8 cellular contexts compared by ENCODE assay signal in genomic region chr9:124415852-124416484, GRCh38. TPM values are rescaled to one million over a fixed set of nuclear protein-coding genes. Genes with fewer than 3 reads are reported as not detected.
A peak's percentile ranks its signal among the peaks of the same experiment; 100 is the strongest.
DNase-seq lines count a peak whose midpoint lies in the region; ATAC-seq, FAIRE-seq and TF ChIP-seq lines count a peak whose summit lies in the region.

No MANE protein-coding gene starts in this region.

- DNase-seq in BJ (ENCODE audit: low read depth) (no peak), HFFc6 (no peak), GM12878 (ENCODE audit: low read depth, low spot score) (no peak), EL (no peak), caudate nucleus (lab: John Stamatoyannopoulos, UW) (no peak), NCI-H2029 (lab: John Stamatoyannopoulos, UW) (no peak)
- DNase-seq in naive thymus-derived CD4-positive, alpha-beta T cell: no peak

- H4K20me1 ChIP-seq in GM12878 (ENCODE audit: control insufficient read depth, insufficient read depth): no peaks in the 10 kb centered on the region

- SMC1A ChIA-PET in GM12878 (lab: Charles Lee; ENCODE audit: uncharacterized antibody, unreplicated experiment): interaction anchor here (1.5 kb wide), 1 partner anchor 25 kb away, joined by 3 read pairs; no protein-coding TSS in a partner anchor

- in situ Hi-C loops in GM12878 (cut with MboI): no loop called here

- peaks cover 9% of the 10 kb centered on the region for H3K4me1 ChIP-seq in GM12878 (ENCODE audit: control insufficient read depth, insufficient read depth, low read length)
- H3K4me1 ChIP-seq in naive thymus-derived CD4-positive, alpha-beta T cell (ENCODE audit: control insufficient read depth in 2 of 2, insufficient read depth in 2 of 2, low read length in 2 of 2): peaks cover 13 to 18% of the 10 kb centered on the region in 2 donors

- no TSS peak for BruUV-seq in GM12878 (replicated peaks; lab: Mats Ljungman, UMichigan)

- H3K9me3 Mint-ChIP-seq in HFFc6: peaks cover 4% of the 10 kb centered on the region
- H3K9me3 Mint-ChIP-seq in naive thymus-derived CD4-positive, alpha-beta T cell: peaks cover 0 to 5% (median 2%) of the 10 kb centered on the region in 11 donors

- CTCF ChIA-PET in BJ (lab: Yijun Ruan, JAX) (interaction anchor here (2.2 to 9.7 kb wide), 2 partner anchors 15 to 120 kb away, joined by 8 to 130 read pairs; no protein-coding TSS in a partner anchor), GM12878 (lab: Yijun Ruan, JAX) (interaction anchor here (0.6 to 3.3 kb wide), 6 partner anchors 9 to 289 kb away, joined by 3 to 11 read pairs (median 3); no protein-coding TSS in a partner anchor)
- CTCF ChIA-PET in naive thymus-derived CD4-positive, alpha-beta T cell (lab: Charles Lee): interaction anchor here (1.0 kb wide), 1 partner anchor 122 kb away, joined by 3 read pairs; no protein-coding TSS in a partner anchor

- no peak for FAIRE-seq in GM12878 (lab: Jason Lieb, UNC)

- H3K27me3 ChIP-seq in BJ (ENCODE audit: control insufficient read depth, insufficient read depth, low read length) (no peaks in the 10 kb centered on the region), GM12878 (replicated peaks in 1 of 2; ENCODE audit: control insufficient read depth in 2 of 2, insufficient read depth in 2 of 2, low read length in 1 of 2) (no peaks in the 10 kb centered on the region)
- H3K27me3 ChIP-seq in naive thymus-derived CD4-positive, alpha-beta T cell (ENCODE audit: control insufficient read depth in 2 of 2, insufficient read depth in 2 of 2, low read length in 2 of 2): no peaks in the 10 kb centered on the region

- TF ChIP-seq CTCF in BJ (IDR thresholded peaks at IDR 0.05; ENCODE audit: insufficient read depth, low read depth, low read length): no peak
- no peak for TF ChIP-seq CTCF in HFFc6 (IDR thresholded peaks at IDR 0.05)
- no peak for TF ChIP-seq CTCF in GM12878 (IDR thresholded peaks at IDR 0.05 in 2 of 3, conservative IDR thresholded peaks at IDR 0.05 in 1 of 3; ENCODE audit: control insufficient read depth in 2 of 3, extremely low read depth in 1 of 3, insufficient read depth in 1 of 3, low read depth in 3 of 3, low read length in 3 of 3)

- peaks cover 44% of the 10 kb centered on the region for H3K4me1 Mint-ChIP-seq in HFFc6 (ENCODE audit: low read depth)
- peaks cover 16 to 41% (median 35%) of the 10 kb centered on the region in 7 donors for H3K4me1 Mint-ChIP-seq in naive thymus-derived CD4-positive, alpha-beta T cell

- H2AFZ ChIP-seq in GM12878 (ENCODE audit: control insufficient read depth, low read depth, low read length): peak overlapping the region; percentile 95

- peak overlapping the region; percentile 77 for H3K4me3 ChIP-seq in BJ (ENCODE audit: low read depth, low read length)
- peak overlapping the region; percentile 42; the same call in 1 of the 2 replicates for H3K4me3 ChIP-seq in GM12878
- H3K4me3 ChIP-seq in naive thymus-derived CD4-positive, alpha-beta T cell (ENCODE audit: low read length): peak overlapping the region; percentile 75

- RAD21 ChIA-PET in GM12878 (lab: Charles Lee; ENCODE audit: unreplicated experiment): interaction anchor here (0.7 kb wide), 1 partner anchor 282 kb away, joined by 5 read pairs; no protein-coding TSS in a partner anchor

- no peak for TF ChIP-seq RAD21 in GM12878 (IDR thresholded peaks at IDR 0.05; ENCODE audit: insufficient read depth, low read depth, low read length)

- intact Hi-C loops in GM12878 (cut with micrococcal nuclease; ENCODE audit: unreplicated experiment): loop anchor here (5.0 kb wide), 3 partner anchors 66 to 351 kb away; no protein-coding TSS in a partner anchor
- intact Hi-C loops in naive thymus-derived CD4-positive, alpha-beta T cell (cut with micrococcal nuclease): loop anchor here (1.0 to 10.0 kb wide), 8 partner anchors 242 to 1151 kb away; partner anchors contain the start of genes ARPC5L (in 1 of the 2), DENND1A (in 1 of the 2), GOLGA1 (in 1 of the 2) and NR6A1 (in 1 of the 2)

- peak overlapping the region; percentile 83 for H3K4me2 ChIP-seq in GM12878 (ENCODE audit: control insufficient read depth, insufficient read depth)

- TF ChIP-seq POLR2A in GM12878 (IDR thresholded peaks at IDR 0.05; ENCODE audit: low read depth, low read length): no peak

- ATAC-seq in GM12878 (no peak), GM21619 (IDR thresholded peaks at IDR 0.05; ENCODE audit: unreplicated experiment) (no peak)
- ATAC-seq in naive thymus-derived CD4-positive, alpha-beta T cell: no peak

- no peak for TF ChIP-seq EP300 in GM12878 (IDR thresholded peaks at IDR 0.05; ENCODE audit: borderline replicate concordance in 1 of 2, control insufficient read depth in 1 of 2, low read depth in 2 of 2, low read length in 2 of 2)

- peak overlapping the region; percentile 35; the same call in 1 of the 2 replicates for H3K27ac ChIP-seq in GM12878 (ENCODE audit: control insufficient read depth, insufficient read depth)
- no peak overlapping the region for H3K27ac ChIP-seq in naive thymus-derived CD4-positive, alpha-beta T cell (ENCODE audit: low read depth, low read length)
- H3K27ac ChIP-seq in caudate nucleus (ENCODE audit: low read depth, low read length): no peak overlapping the region

- WGBS in GM12878 (ENCODE audit: insufficient coverage, insufficient replicate concordance, low lambda C conversion rate, missing lambda C conversion rate): 85% methylated on average over 17 of the region's 17 CpGs

- H3K4me3 Mint-ChIP-seq in HFFc6: peak overlapping the region; percentile 99
- peak overlapping the region; percentile 93 to 99 (median 97) for H3K4me3 Mint-ChIP-seq in naive thymus-derived CD4-positive, alpha-beta T cell

- H3K9me3 ChIP-seq in GM12878 (replicated peaks; ENCODE audit: control insufficient read depth, insufficient read depth, low read length): peaks cover 3% of the 10 kb centered on the region; the same call in 1 of the 3 replicates
- no peaks in the 10 kb centered on the region for H3K9me3 ChIP-seq in naive thymus-derived CD4-positive, alpha-beta T cell (ENCODE audit: control insufficient read depth in 2 of 3, low read length in 3 of 3)

- POLR2A ChIA-PET in BJ (lab: Charles Lee) (no interaction called here), GM12878 (lab: Charles Lee) (interaction anchor here (0.7 kb wide), 1 partner anchor 121 kb away, joined by 4 read pairs; no protein-coding TSS in a partner anchor)
- POLR2A ChIA-PET in naive thymus-derived CD4-positive, alpha-beta T cell (lab: Charles Lee): no interaction called here

- H3K27me3 Mint-ChIP-seq in HFFc6 (ENCODE audit: insufficient read depth): peaks cover 7% of the 10 kb centered on the region
- H3K27me3 Mint-ChIP-seq in naive thymus-derived CD4-positive, alpha-beta T cell: no peaks in the 10 kb centered on the region

- H3K27ac Mint-ChIP-seq in HFFc6: peak overlapping the region; percentile 98; the same call in 1 of the 2 replicates
- H3K27ac Mint-ChIP-seq in naive thymus-derived CD4-positive, alpha-beta T cell: peak overlapping the region in 8 of 9 donors; percentile 82 to 98 (median 94)

- peaks cover 19% of the 10 kb centered on the region for H3K79me2 ChIP-seq in GM12878 (ENCODE audit: control insufficient read depth, insufficient read depth, low read length)

- peaks cover 38% of the 10 kb centered on the region for H3K36me3 Mint-ChIP-seq in HFFc6 (ENCODE audit: low read depth)
- H3K36me3 Mint-ChIP-seq in naive thymus-derived CD4-positive, alpha-beta T cell: peaks cover 9 to 37% (median 20%) of the 10 kb centered on the region in 5 donors

- H3K36me3 ChIP-seq in BJ (ENCODE audit: control insufficient read depth, insufficient read depth, low read length) (peaks cover 1% of the 10 kb centered on the region; the same call in 1 of the 2 replicates), GM12878 (ENCODE audit: control insufficient read depth in 2 of 2, insufficient read depth in 2 of 2, low read length in 1 of 2) (peaks cover 1 to 9% of the 10 kb centered on the region in 2 experiments; a peak in 1 of 4 replicates)
- H3K36me3 ChIP-seq in naive thymus-derived CD4-positive, alpha-beta T cell (ENCODE audit: control insufficient read depth in 2 of 3, insufficient read depth in 3 of 3, low read length in 3 of 3): peaks cover 14 to 34% (median 24%) of the 10 kb centered on the region in 3 experiments

- no peak overlapping the region for H3K9ac ChIP-seq in GM12878 (ENCODE audit: control insufficient read depth, insufficient read depth, low read length)

RNA-seq across cellular contexts. Expression of gene PSMB7, which starts 0.7 kb away (rescaled TPM):
- 325 and 357 TPM in 2 replicates for polyA plus RNA-seq in BJ (2011; rRNA removed)
- 95.6 and 125 TPM in 2 replicates for polyA minus RNA-seq in BJ (2011; rRNA and poly(A)+ RNA removed)
- 100 to 1,000 TPM; 220 to 267 (median 263) TPM for total RNA-seq in HFFc6 (2021; fragmentation: NEBNext Ultra II Directional; extraction: Animal tissue kit (Norgen Biotek cat#: 25700))
- 61.4 and 63.7 TPM in 2 replicates for total RNA-seq in GM12878 (2013; cell fraction: nucleolus; rRNA removed)
- total RNA-seq in GM12878 (2014; rRNA removed): 201 and 216 TPM in 2 replicates
- total RNA-seq in GM12878 (2014; rRNA removed; fragmentation: Illumina TruSeq; extraction: Trizol): 199 and 206 TPM in 2 replicates
- 172 and 174 TPM in 2 replicates for total RNA-seq in GM12878 (2021)
- 150 TPM for polyA plus RNA-seq in GM12878 (2011; ENCODE audit: low read depth)
- 305 and 346 TPM in 2 replicates for polyA plus RNA-seq in GM12878 (2011; rRNA removed)
- 311 and 333 TPM in 2 replicates for polyA plus RNA-seq in GM12878 (2011; cell fraction: cytosol; rRNA removed)
- 130 and 140 TPM in 2 replicates for polyA plus RNA-seq in GM12878 (2011; cell fraction: nucleus; rRNA removed)
- polyA plus RNA-seq in GM12878 (2012): 152 and 158 TPM in 2 replicates
- polyA plus RNA-seq in GM12878 (2014; fragmentation: Illumina TruSeq; extraction: Trizol): 215 and 249 TPM in 2 replicates
- 100 to 1,000 TPM; 441 to 564 TPM for polyA plus RNA-seq in GM12878 (2014; fragmentation: Nextera tagmentation; extraction: Ambion mirVana)
- 230 and 233 TPM in 2 replicates for polyA plus RNA-seq in GM12878 (2014; rRNA removed)
- 100 to 1,000 TPM; 303 to 315 TPM for polyA plus RNA-seq in GM12878 (2016; fragmentation: Nextera tagmentation; extraction: Ambion mirVana)
- 240 and 267 TPM in 2 replicates for polyA minus RNA-seq in GM12878 (2011; rRNA and poly(A)+ RNA removed)
- 56.8 and 64.5 TPM in 2 replicates for polyA minus RNA-seq in GM12878 (2011; cell fraction: cytosol; rRNA and poly(A)+ RNA removed)
- polyA minus RNA-seq in GM12878 (2011; cell fraction: nucleus; rRNA and poly(A)+ RNA removed): 47.9 and 67.7 TPM in 2 replicates
- 100 to 1,000 TPM in 1 of 5 experiments, 10 to 100 TPM in 4; 59.4 to 129 (median 63.2) TPM for total RNA-seq in naive thymus-derived CD4-positive, alpha-beta T cell
- 100 to 1,000 TPM; 176 to 203 TPM for polyA plus RNA-seq in naive thymus-derived CD4-positive, alpha-beta T cell

RNA-seq across cellular contexts. Expression of gene ADGRD2, which starts 34.3 kb away (rescaled TPM):
- polyA plus RNA-seq in BJ (2011; rRNA removed): not detected in 2 replicates
- not detected in 2 replicates for polyA minus RNA-seq in BJ (2011; rRNA and poly(A)+ RNA removed)
- not detected for total RNA-seq in HFFc6 (2021; fragmentation: NEBNext Ultra II Directional; extraction: Animal tissue kit (Norgen Biotek cat#: 25700))
- total RNA-seq in GM12878 (2013; cell fraction: nucleolus; rRNA removed): not detected in 2 replicates
- total RNA-seq in GM12878 (2014; rRNA removed): not detected in 2 replicates
- total RNA-seq in GM12878 (2014; rRNA removed; fragmentation: Illumina TruSeq; extraction: Trizol): not detected in 2 replicates
- not detected in 2 replicates for total RNA-seq in GM12878 (2021)
- polyA plus RNA-seq in GM12878 (2011; ENCODE audit: low read depth): not detected
- polyA plus RNA-seq in GM12878 (2011; rRNA removed): not detected in 2 replicates
- polyA plus RNA-seq in GM12878 (2011; cell fraction: cytosol; rRNA removed): not detected in 2 replicates
- not detected in 2 replicates for polyA plus RNA-seq in GM12878 (2011; cell fraction: nucleus; rRNA removed)
- polyA plus RNA-seq in GM12878 (2012): not detected in 2 replicates
- polyA plus RNA-seq in GM12878 (2014; fragmentation: Illumina TruSeq; extraction: Trizol): not detected in 2 replicates
- not detected for polyA plus RNA-seq in GM12878 (2014; fragmentation: Nextera tagmentation; extraction: Ambion mirVana)
- polyA plus RNA-seq in GM12878 (2014; rRNA removed): not detected in 2 replicates
- polyA plus RNA-seq in GM12878 (2016; fragmentation: Nextera tagmentation; extraction: Ambion mirVana): not detected
- not detected in 2 replicates for polyA minus RNA-seq in GM12878 (2011; rRNA and poly(A)+ RNA removed)
- polyA minus RNA-seq in GM12878 (2011; cell fraction: cytosol; rRNA and poly(A)+ RNA removed): not detected in 2 replicates
- polyA minus RNA-seq in GM12878 (2011; cell fraction: nucleus; rRNA and poly(A)+ RNA removed): not detected in 2 replicates
- total RNA-seq in naive thymus-derived CD4-positive, alpha-beta T cell: not detected
- not detected for polyA plus RNA-seq in naive thymus-derived CD4-positive, alpha-beta T cell
